ENCODE assay signal across 10 cellular contexts in genomic region chr10:131973160-131973951, GRCh38. TPM values are rescaled to one million over a fixed set of nuclear protein-coding genes. Genes with fewer than 3 reads are reported as not detected.
A peak's percentile ranks its signal among the peaks of the same experiment; 100 is the strongest.
DNase-seq lines count a peak whose midpoint lies in the region; ATAC-seq and TF ChIP-seq lines count a peak whose summit lies in the region.
"Had no signal": no experiment of that assay in that cellular context is flagged by ENCODE, and none has a peak within 500 bp of the region (broad histone marks: within the 10 kb centered on the region; RNA-seq: fewer than 3 reads in every experiment).

No MANE protein-coding gene starts in this region.

- peak overlapping the region in 1 of 2 donors; percentile 1 for H3K4me3 ChIP-seq in right atrium auricular region

- intact Hi-C loops in activated CD4-positive, alpha-beta T cell treated with anti-CD3 and anti-CD28 coated beads, Interleukin-2, amount 10 ng/mL, durations not matched to agents 24 days and 14 days (cut with micrococcal nuclease), result loop anchor here (2.0 kb wide), 1 partner anchor 73 kb away; the partner anchor contains the start of gene PPP2R2D

- H3K4me1 ChIP-seq in right atrium auricular region, result peaks cover 0 to 43% of the 10 kb centered on the region in 2 donors

- H3K4me1 Mint-ChIP-seq in activated CD4-positive, alpha-beta T cell treated with anti-CD3 and anti-CD28 coated beads, Interleukin-2, amount 10 ng/mL, durations not matched to agents 24 days and 14 days, result peaks cover 70% of the 10 kb centered on the region
- H3K4me1 Mint-ChIP-seq in activated T-cell treated with anti-CD3 and anti-CD28 coated beads, Interleukin-2, amount 50 U/mL, for 4 hours (ENCODE audit: low read depth), result peaks cover 71% of the 10 kb centered on the region
- H3K4me1 Mint-ChIP-seq in stimulated activated naive CD8-positive, alpha-beta T cell treated with anti-CD3 and anti-CD28 coated beads, Interleukin-15, amount 100 ng/mL, for 72 hours, result peaks cover 84% of the 10 kb centered on the region

- peaks cover 39% of the 10 kb centered on the region for H3K36me3 ChIP-seq in right atrium auricular region

- H3K4me3 Mint-ChIP-seq in activated CD4-positive, alpha-beta T cell treated with anti-CD3 and anti-CD28 coated beads, Interleukin-2, amount 10 ng/mL, durations not matched to agents 24 days and 14 days, result peak overlapping the region; percentile 81
- peak overlapping the region; percentile 78 for H3K4me3 Mint-ChIP-seq in activated T-cell treated with anti-CD3 and anti-CD28 coated beads, Interleukin-2, amount 50 U/mL, for 4 hours
- H3K4me3 Mint-ChIP-seq in stimulated activated naive CD8-positive, alpha-beta T cell treated with anti-CD3 and anti-CD28 coated beads, Interleukin-15, amount 100 ng/mL, for 72 hours, result peak overlapping the region; percentile 74 to 86

- no peaks in the 10 kb centered on the region for H3K27me3 ChIP-seq in right atrium auricular region

- no peaks in the 10 kb centered on the region for H3K9me3 Mint-ChIP-seq in activated CD4-positive, alpha-beta T cell treated with anti-CD3 and anti-CD28 coated beads, Interleukin-2, amount 10 ng/mL, durations not matched to agents 24 days and 14 days
- no peaks in the 10 kb centered on the region for H3K9me3 Mint-ChIP-seq in activated T-cell treated with anti-CD3 and anti-CD28 coated beads, Interleukin-2, amount 50 U/mL, for 4 hours
- no peaks in the 10 kb centered on the region for H3K9me3 Mint-ChIP-seq in stimulated activated naive CD8-positive, alpha-beta T cell treated with anti-CD3 and anti-CD28 coated beads, Interleukin-15, amount 100 ng/mL, for 72 hours

- peak overlapping the region; percentile 90 for H3K27ac Mint-ChIP-seq in activated CD4-positive, alpha-beta T cell treated with anti-CD3 and anti-CD28 coated beads, Interleukin-2, amount 10 ng/mL, durations not matched to agents 24 days and 14 days
- peak overlapping the region; percentile 88 to 96 for H3K27ac Mint-ChIP-seq in stimulated activated naive CD8-positive, alpha-beta T cell treated with anti-CD3 and anti-CD28 coated beads, Interleukin-15, amount 100 ng/mL, for 72 hours

- DNase-seq in activated CD4-positive, alpha-beta T cell treated with anti-CD3 and anti-CD28 coated beads, Interleukin-2, amount 10 ng/mL, durations not matched to agents 24 days and 14 days, result no peak
- DNase-seq in activated CD4-positive, alpha-beta T cell treated with anti-CD3 and anti-CD28 coated beads for 4 hours, result no peak
- no peak for DNase-seq in activated T-cell treated with anti-CD3 and anti-CD28 coated beads, Interleukin-2, amount 50 U/mL, for 4 hours
- DNase-seq in right atrium auricular region (ENCODE audit: low spot score) (no peak), erythroblast (lab: John Stamatoyannopoulos, UW) (no peak), HPDE6-E6E7 (ENCODE audit: extremely low spot score) (no peak), NCI-H82 treated with DMSO at 0.1 percent for 48 hours (lab: John Stamatoyannopoulos, UW; ENCODE audit: unreplicated experiment) (no peak)
- peak; percentile 23 to 27 for DNase-seq in stimulated activated naive CD8-positive, alpha-beta T cell treated with anti-CD3 and anti-CD28 coated beads, Interleukin-15, amount 100 ng/mL, for 72 hours
- DNase-seq: ACHN, NCI-H446 had no signal

- H3K9me3 ChIP-seq in right atrium auricular region, result no peaks in the 10 kb centered on the region

- no peak for TF ChIP-seq POLR2A in erythroblast (IDR thresholded peaks at IDR 0.05; ENCODE audit: low read length)

- peaks cover 75% of the 10 kb centered on the region for H3K36me3 Mint-ChIP-seq in activated CD4-positive, alpha-beta T cell treated with anti-CD3 and anti-CD28 coated beads, Interleukin-2, amount 10 ng/mL, durations not matched to agents 24 days and 14 days (ENCODE audit: low read depth)
- H3K36me3 Mint-ChIP-seq in activated T-cell treated with anti-CD3 and anti-CD28 coated beads, Interleukin-2, amount 50 U/mL, for 4 hours (ENCODE audit: insufficient read depth), result peaks cover 23% of the 10 kb centered on the region

- peak overlapping the region; percentile 22 to 39 for H3K27ac ChIP-seq in right atrium auricular region

- peak; percentile 36 to 47 for ATAC-seq in activated T-cell treated with anti-CD3 and anti-CD28 coated beads, Interleukin-2, amount 50 U/mL, for 4 hours
- peak; percentile 47 for ATAC-seq in stimulated activated naive CD8-positive, alpha-beta T cell treated with anti-CD3 and anti-CD28 coated beads, Interleukin-15, amount 100 ng/mL, for 72 hours

- TF ChIP-seq CTCF in right atrium auricular region (IDR thresholded peaks at IDR 0.05), result no peak

- no peaks in the 10 kb centered on the region for H3K27me3 Mint-ChIP-seq in activated CD4-positive, alpha-beta T cell treated with anti-CD3 and anti-CD28 coated beads, Interleukin-2, amount 10 ng/mL, durations not matched to agents 24 days and 14 days
- H3K27me3 Mint-ChIP-seq in activated T-cell treated with anti-CD3 and anti-CD28 coated beads, Interleukin-2, amount 50 U/mL, for 4 hours (ENCODE audit: low read depth), result no peaks in the 10 kb centered on the region
- H3K27me3 Mint-ChIP-seq in stimulated activated naive CD8-positive, alpha-beta T cell treated with anti-CD3 and anti-CD28 coated beads, Interleukin-15, amount 100 ng/mL, for 72 hours, result no peaks in the 10 kb centered on the region

RNA-seq across cellular contexts. Expression of gene BNIP3, which starts 8.4 kb away (rescaled TPM):
- 94.4 and 95.1 TPM in 2 replicates for total RNA-seq in activated CD4-positive, alpha-beta T cell treated with anti-CD3 and anti-CD28 coated beads, Interleukin-2, amount 10 ng/mL, durations not matched to agents 24 days and 14 days
- 10 to 100 TPM; 36.5 to 40.5 (median 38.6) TPM for total RNA-seq in activated T-cell treated with anti-CD3 and anti-CD28 coated beads, Interleukin-2, amount 50 U/mL, for 4 hours
- total RNA-seq in right atrium auricular region, result 100 to 1,000 TPM; 187 to 189 TPM

Comparison
In these comparisons a context has a peak if more than half of its experiments do, and no peak if none do; other contexts are left out.
1. DNase-seq: peak in stimulated activated naive CD8-positive, alpha-beta T cell treated with anti-CD3 and anti-CD28 coated beads, Interleukin-15, amount 100 ng/mL, for 72 hours (2 of 2); none in activated CD4-positive, alpha-beta T cell treated with anti-CD3 and anti-CD28 coated beads, Interleukin-2, amount 10 ng/mL, durations not matched to agents 24 days and 14 days (single experiment), activated CD4-positive, alpha-beta T cell treated with anti-CD3 and anti-CD28 coated beads for 4 hours (0 of 2), activated T-cell treated with anti-CD3 and anti-CD28 coated beads, Interleukin-2, amount 50 U/mL, for 4 hours (single experiment), right atrium auricular region (single experiment), erythroblast (0 of 2), HPDE6-E6E7 (single experiment) and NCI-H82 treated with DMSO at 0.1 percent for 48 hours (single experiment).
2. Peak in every context shown above with its lines, with median percentiles within 50 percentile points of each other: H3K4me3 Mint-ChIP-seq.